In the genomic region with DNA sequence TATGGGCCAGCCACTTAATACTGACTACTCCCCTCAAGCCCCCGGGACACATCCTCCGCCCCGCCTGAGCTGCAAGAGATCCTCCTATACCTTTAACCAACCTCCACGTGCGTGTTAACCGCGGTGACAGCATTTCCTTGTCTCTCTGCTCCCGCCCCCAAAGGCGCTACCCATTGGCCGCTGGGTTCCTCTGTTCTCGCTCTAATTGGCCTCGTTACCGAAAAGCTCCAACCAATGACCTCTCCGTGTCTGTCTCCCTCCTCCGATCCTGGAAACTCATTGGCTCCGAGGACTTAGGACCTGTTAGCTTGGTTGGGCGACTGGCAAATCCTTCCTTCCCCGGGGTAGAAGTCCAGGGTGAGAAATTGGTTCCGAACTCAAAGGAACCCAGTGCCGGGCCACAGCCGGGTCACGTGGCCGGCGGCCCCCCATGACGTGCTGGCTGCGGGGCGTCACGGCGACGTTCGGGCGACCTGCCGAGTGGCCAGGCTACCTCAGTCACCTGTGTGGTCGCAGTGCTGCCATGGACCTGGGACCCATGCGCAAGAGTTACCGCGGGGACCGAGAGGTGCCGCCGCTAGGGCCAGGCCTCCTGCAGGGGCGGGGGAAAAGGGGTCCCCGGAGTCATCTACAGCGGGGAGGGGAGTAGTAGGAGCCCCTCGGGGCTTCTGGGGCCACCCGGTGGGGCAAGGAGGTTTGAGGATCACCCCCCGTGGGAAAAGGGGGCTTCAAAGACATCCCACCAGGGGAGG, we compare ENCODE assay signal across 1 cellular context.
TF ChIP-seq lines count a peak whose summit lies in the region.

A gene (plus strand): TSS at position 326 of the 752 bp plus-strand sequence. CDS start 105 bp downstream, at position 431.

TF ChIP-seq in HepG2, 621 proteins besides CTCF, POLR2A, EP300 and RAD21 (continued from another document and continues in another):
- TF ChIP-seq, protein P1, sequence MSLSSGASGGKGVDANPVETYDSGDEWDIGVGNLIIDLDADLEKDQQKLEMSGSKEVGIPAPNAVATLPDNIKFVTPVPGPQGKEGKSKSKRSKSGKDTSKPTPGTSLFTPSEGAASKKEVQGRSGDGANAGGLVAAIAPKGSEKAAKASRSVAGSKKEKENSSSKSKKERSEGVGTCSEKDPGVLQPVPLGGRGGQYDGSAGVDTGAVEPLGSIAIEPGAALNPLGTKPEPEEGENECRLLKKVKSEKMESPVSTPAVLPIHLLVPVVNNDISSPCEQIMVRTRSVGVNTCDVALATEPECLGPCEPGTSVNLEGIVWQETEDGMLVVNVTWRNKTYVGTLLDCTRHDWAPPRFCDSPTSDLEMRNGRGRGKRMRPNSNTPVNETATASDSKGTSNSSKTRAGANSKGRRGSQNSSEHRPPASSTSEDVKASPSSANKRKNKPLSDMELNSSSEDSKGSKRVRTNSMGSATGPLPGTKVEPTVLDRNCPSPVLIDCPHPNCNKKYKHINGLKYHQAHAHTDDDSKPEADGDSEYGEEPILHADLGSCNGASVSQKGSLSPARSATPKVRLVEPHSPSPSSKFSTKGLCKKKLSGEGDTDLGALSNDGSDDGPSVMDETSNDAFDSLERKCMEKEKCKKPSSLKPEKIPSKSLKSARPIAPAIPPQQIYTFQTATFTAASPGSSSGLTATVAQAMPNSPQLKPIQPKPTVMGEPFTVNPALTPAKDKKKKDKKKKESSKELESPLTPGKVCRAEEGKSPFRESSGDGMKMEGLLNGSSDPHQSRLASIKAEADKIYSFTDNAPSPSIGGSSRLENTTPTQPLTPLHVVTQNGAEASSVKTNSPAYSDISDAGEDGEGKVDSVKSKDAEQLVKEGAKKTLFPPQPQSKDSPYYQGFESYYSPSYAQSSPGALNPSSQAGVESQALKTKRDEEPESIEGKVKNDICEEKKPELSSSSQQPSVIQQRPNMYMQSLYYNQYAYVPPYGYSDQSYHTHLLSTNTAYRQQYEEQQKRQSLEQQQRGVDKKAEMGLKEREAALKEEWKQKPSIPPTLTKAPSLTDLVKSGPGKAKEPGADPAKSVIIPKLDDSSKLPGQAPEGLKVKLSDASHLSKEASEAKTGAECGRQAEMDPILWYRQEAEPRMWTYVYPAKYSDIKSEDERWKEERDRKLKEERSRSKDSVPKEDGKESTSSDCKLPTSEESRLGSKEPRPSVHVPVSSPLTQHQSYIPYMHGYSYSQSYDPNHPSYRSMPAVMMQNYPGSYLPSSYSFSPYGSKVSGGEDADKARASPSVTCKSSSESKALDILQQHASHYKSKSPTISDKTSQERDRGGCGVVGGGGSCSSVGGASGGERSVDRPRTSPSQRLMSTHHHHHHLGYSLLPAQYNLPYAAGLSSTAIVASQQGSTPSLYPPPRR (CRISPR knock-in tag; IDR thresholded peaks at IDR 0.05; ENCODE audit: borderline replicate concordance), result no peak
- TF ChIP-seq MXD4 (CRISPR knock-in tag; IDR thresholded peaks at IDR 0.05) (peak; percentile 97), IRF2 (CRISPR knock-in tag; IDR thresholded peaks at IDR 0.05) (peak; percentile 80), MZF1 (CRISPR knock-in tag; IDR thresholded peaks at IDR 0.05; ENCODE audit: borderline replicate concordance) (no peak; the same call in 1 of the 2 replicates), SP4 (CRISPR knock-in tag; IDR thresholded peaks at IDR 0.05) (peak; percentile 85), ERF (CRISPR knock-in tag; IDR thresholded peaks at IDR 0.05) (peak; percentile 93), ZSCAN20 (CRISPR knock-in tag; IDR thresholded peaks at IDR 0.05; ENCODE audit: borderline replicate concordance) (peak; percentile 77; the same call in 1 of the 2 replicates), NKX3-1 (CRISPR knock-in tag; IDR thresholded peaks at IDR 0.05) (peak; percentile 85; the same call in 1 of the 2 replicates), MATR3 (CRISPR knock-in tag; IDR thresholded peaks at IDR 0.05) (no peak), TBX3 (IDR thresholded peaks at IDR 0.05; ENCODE audit: borderline replicate concordance) (peak; percentile 54; the same call in 1 of the 2 replicates), ZNF230 (CRISPR knock-in tag; IDR thresholded peaks at IDR 0.05) (no peak), MED8 (CRISPR knock-in tag; IDR thresholded peaks at IDR 0.05; ENCODE audit: insufficient replicate concordance) (peak; percentile 75), ZNF564 (CRISPR knock-in tag; IDR thresholded peaks at IDR 0.05) (peak; percentile 95), SCMH1 (CRISPR knock-in tag; IDR thresholded peaks at IDR 0.05; ENCODE audit: borderline replicate concordance) (no peak), ZNF75D (CRISPR knock-in tag; IDR thresholded peaks at IDR 0.05; ENCODE audit: borderline replicate concordance) (no peak), AGO1 (IDR thresholded peaks at IDR 0.05; ENCODE audit: low read depth, low read length, poor library complexity, severe bottlenecking) (peak; percentile 42), ZNF501 (CRISPR knock-in tag; IDR thresholded peaks at IDR 0.05) (peak; percentile 99), KDM3A (CRISPR knock-in tag; IDR thresholded peaks at IDR 0.05; ENCODE audit: low read depth) (peak; percentile 71; the same call in 1 of the 2 replicates)
- TF ChIP-seq, protein P2, sequence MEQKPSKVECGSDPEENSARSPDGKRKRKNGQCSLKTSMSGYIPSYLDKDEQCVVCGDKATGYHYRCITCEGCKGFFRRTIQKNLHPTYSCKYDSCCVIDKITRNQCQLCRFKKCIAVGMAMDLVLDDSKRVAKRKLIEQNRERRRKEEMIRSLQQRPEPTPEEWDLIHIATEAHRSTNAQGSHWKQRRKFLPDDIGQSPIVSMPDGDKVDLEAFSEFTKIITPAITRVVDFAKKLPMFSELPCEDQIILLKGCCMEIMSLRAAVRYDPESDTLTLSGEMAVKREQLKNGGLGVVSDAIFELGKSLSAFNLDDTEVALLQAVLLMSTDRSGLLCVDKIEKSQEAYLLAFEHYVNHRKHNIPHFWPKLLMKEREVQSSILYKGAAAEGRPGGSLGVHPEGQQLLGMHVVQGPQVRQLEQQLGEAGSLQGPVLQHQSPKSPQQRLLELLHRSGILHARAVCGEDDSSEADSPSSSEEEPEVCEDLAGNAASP (CRISPR knock-in tag; IDR thresholded peaks at IDR 0.05; ENCODE audit: borderline replicate concordance), result peak; percentile 65; the same call in 1 of the 2 replicates
- TF ChIP-seq, protein P3, sequence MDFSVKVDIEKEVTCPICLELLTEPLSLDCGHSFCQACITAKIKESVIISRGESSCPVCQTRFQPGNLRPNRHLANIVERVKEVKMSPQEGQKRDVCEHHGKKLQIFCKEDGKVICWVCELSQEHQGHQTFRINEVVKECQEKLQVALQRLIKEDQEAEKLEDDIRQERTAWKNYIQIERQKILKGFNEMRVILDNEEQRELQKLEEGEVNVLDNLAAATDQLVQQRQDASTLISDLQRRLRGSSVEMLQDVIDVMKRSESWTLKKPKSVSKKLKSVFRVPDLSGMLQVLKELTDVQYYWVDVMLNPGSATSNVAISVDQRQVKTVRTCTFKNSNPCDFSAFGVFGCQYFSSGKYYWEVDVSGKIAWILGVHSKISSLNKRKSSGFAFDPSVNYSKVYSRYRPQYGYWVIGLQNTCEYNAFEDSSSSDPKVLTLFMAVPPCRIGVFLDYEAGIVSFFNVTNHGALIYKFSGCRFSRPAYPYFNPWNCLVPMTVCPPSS (IDR thresholded peaks at IDR 0.05), result no peak
- TF ChIP-seq, protein P4, sequence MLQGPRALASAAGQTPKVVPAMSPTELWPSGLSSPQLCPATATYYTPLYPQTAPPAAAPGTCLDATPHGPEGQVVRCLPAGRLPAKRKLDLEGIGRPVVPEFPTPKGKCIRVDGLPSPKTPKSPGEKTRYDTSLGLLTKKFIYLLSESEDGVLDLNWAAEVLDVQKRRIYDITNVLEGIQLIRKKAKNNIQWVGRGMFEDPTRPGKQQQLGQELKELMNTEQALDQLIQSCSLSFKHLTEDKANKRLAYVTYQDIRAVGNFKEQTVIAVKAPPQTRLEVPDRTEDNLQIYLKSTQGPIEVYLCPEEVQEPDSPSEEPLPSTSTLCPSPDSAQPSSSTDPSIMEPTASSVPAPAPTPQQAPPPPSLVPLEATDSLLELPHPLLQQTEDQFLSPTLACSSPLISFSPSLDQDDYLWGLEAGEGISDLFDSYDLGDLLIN (CRISPR knock-in tag; IDR thresholded peaks at IDR 0.05; ENCODE audit: borderline replicate concordance), result peak; percentile 89
- TF ChIP-seq, protein P5, sequence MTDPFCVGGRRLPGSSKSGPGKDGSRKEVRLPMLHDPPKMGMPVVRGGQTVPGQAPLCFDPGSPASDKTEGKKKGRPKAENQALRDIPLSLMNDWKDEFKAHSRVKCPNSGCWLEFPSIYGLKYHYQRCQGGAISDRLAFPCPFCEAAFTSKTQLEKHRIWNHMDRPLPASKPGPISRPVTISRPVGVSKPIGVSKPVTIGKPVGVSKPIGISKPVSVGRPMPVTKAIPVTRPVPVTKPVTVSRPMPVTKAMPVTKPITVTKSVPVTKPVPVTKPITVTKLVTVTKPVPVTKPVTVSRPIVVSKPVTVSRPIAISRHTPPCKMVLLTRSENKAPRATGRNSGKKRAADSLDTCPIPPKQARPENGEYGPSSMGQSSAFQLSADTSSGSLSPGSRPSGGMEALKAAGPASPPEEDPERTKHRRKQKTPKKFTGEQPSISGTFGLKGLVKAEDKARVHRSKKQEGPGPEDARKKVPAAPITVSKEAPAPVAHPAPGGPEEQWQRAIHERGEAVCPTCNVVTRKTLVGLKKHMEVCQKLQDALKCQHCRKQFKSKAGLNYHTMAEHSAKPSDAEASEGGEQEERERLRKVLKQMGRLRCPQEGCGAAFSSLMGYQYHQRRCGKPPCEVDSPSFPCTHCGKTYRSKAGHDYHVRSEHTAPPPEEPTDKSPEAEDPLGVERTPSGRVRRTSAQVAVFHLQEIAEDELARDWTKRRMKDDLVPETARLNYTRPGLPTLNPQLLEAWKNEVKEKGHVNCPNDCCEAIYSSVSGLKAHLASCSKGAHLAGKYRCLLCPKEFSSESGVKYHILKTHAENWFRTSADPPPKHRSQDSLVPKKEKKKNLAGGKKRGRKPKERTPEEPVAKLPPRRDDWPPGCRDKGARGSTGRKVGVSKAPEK (CRISPR knock-in tag; IDR thresholded peaks at IDR 0.05; ENCODE audit: borderline replicate concordance), result 0 out of 2 replicates have a peak, but pooled peaks have one; percentile 63
- TF ChIP-seq, protein P6, sequence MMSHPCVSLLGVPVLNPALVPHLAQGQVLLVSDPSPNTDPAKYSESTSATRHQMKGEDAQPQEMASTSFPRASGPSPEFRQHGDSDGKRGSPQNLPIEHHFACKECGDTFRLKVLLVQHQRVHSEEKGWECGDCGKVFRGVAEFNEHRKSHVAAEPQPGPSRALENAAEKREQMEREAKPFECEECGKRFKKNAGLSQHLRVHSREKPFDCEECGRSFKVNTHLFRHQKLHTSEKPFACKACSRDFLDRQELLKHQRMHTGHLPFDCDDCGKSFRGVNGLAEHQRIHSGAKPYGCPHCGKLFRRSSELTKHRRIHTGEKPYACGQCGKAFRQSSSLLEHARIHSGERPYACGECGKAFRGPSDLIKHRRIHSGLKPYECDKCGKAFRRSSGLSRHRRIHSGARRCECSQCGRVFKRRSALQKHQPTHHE (CRISPR knock-in tag; IDR thresholded peaks at IDR 0.05; ENCODE audit: borderline replicate concordance), result peak; percentile 88
- TF ChIP-seq, protein P7, sequence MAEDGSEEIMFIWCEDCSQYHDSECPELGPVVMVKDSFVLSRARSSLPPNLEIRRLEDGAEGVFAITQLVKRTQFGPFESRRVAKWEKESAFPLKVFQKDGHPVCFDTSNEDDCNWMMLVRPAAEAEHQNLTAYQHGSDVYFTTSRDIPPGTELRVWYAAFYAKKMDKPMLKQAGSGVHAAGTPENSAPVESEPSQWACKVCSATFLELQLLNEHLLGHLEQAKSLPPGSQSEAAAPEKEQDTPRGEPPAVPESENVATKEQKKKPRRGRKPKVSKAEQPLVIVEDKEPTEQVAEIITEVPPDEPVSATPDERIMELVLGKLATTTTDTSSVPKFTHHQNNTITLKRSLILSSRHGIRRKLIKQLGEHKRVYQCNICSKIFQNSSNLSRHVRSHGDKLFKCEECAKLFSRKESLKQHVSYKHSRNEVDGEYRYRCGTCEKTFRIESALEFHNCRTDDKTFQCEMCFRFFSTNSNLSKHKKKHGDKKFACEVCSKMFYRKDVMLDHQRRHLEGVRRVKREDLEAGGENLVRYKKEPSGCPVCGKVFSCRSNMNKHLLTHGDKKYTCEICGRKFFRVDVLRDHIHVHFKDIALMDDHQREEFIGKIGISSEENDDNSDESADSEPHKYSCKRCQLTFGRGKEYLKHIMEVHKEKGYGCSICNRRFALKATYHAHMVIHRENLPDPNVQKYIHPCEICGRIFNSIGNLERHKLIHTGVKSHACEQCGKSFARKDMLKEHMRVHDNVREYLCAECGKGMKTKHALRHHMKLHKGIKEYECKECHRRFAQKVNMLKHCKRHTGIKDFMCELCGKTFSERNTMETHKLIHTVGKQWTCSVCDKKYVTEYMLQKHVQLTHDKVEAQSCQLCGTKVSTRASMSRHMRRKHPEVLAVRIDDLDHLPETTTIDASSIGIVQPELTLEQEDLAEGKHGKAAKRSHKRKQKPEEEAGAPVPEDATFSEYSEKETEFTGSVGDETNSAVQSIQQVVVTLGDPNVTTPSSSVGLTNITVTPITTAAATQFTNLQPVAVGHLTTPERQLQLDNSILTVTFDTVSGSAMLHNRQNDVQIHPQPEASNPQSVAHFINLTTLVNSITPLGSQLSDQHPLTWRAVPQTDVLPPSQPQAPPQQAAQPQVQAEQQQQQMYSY (CRISPR knock-in tag; IDR thresholded peaks at IDR 0.05), result peak; percentile 76
- TF ChIP-seq, protein P8, sequence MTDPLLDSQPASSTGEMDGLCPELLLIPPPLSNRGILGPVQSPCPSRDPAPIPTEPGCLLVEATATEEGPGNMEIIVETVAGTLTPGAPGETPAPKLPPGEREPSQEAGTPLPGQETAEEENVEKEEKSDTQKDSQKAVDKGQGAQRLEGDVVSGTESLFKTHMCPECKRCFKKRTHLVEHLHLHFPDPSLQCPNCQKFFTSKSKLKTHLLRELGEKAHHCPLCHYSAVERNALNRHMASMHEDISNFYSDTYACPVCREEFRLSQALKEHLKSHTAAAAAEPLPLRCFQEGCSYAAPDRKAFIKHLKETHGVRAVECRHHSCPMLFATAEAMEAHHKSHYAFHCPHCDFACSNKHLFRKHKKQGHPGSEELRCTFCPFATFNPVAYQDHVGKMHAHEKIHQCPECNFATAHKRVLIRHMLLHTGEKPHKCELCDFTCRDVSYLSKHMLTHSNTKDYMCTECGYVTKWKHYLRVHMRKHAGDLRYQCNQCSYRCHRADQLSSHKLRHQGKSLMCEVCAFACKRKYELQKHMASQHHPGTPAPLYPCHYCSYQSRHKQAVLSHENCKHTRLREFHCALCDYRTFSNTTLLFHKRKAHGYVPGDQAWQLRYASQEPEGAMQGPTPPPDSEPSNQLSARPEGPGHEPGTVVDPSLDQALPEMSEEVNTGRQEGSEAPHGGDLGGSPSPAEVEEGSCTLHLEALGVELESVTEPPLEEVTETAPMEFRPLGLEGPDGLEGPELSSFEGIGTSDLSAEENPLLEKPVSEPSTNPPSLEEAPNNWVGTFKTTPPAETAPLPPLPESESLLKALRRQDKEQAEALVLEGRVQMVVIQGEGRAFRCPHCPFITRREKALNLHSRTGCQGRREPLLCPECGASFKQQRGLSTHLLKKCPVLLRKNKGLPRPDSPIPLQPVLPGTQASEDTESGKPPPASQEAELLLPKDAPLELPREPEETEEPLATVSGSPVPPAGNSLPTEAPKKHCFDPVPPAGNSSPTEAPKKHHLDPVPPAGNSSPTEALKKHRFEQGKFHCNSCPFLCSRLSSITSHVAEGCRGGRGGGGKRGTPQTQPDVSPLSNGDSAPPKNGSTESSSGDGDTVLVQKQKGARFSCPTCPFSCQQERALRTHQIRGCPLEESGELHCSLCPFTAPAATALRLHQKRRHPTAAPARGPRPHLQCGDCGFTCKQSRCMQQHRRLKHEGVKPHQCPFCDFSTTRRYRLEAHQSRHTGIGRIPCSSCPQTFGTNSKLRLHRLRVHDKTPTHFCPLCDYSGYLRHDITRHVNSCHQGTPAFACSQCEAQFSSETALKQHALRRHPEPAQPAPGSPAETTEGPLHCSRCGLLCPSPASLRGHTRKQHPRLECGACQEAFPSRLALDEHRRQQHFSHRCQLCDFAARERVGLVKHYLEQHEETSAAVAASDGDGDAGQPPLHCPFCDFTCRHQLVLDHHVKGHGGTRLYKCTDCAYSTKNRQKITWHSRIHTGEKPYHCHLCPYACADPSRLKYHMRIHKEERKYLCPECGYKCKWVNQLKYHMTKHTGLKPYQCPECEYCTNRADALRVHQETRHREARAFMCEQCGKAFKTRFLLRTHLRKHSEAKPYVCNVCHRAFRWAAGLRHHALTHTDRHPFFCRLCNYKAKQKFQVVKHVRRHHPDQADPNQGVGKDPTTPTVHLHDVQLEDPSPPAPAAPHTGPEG (CRISPR knock-in tag; IDR thresholded peaks at IDR 0.05), result peak; percentile 93
